In genomic region chr3:149090907-149091306, GRCh38 we compare ENCODE assay signal across 1 cellular context.
TF ChIP-seq lines count a peak whose summit lies in the region.

No MANE protein-coding gene starts in this region.

TF ChIP-seq in GM12878, 131 proteins besides CTCF, POLR2A, EP300 and RAD21 (continued from another document):
- peak; percentile 38; the same call in 1 of the 2 replicates for TF ChIP-seq RUNX3 (IDR thresholded peaks at IDR 0.05; ENCODE audit: low read length)
- peak; percentile 40; the same call in 1 of the 2 replicates for TF ChIP-seq NFIC (IDR thresholded peaks at IDR 0.05; ENCODE audit: low read depth, low read length)
- TF ChIP-seq JUNB (IDR thresholded peaks at IDR 0.05), result peak; percentile 61
- TF ChIP-seq MEF2A (IDR thresholded peaks at IDR 0.05; ENCODE audit: insufficient read depth, low read depth, low read length), result peak; percentile 86
